Comparison of ENCODE assay signal across 9 cellular contexts in genomic region chr12:53481957-53482586, GRCh38. TPM values are rescaled to one million over a fixed set of nuclear protein-coding genes. Genes with fewer than 3 reads are reported as not detected.
DNase-seq lines count a peak whose midpoint lies in the region; ATAC-seq and TF ChIP-seq lines count a peak whose summit lies in the region.
"Had no signal": no experiment of that assay in that cellular context is flagged by ENCODE, and none has a peak within 500 bp of the region (broad histone marks: within the 10 kb centered on the region; RNA-seq: fewer than 3 reads in every experiment).

No MANE protein-coding gene starts in this region.

- H3K9ac ChIP-seq in PC-3 (ENCODE audit: low read length), result no peak overlapping the region

- H3K36me3 Mint-ChIP-seq in activated CD4-positive, alpha-beta memory T cell treated with anti-CD3 and anti-CD28 coated beads for 36 hours, result peaks cover 48% of the 10 kb centered on the region
- peaks cover 72% of the 10 kb centered on the region for H3K36me3 Mint-ChIP-seq in activated CD4-positive, alpha-beta memory T cell treated with anti-CD3 and anti-CD28 coated beads, Interleukin-2, amount 10 ng/mL, durations not matched to agents 7 days and 5 days (ENCODE audit: low read depth)
- peaks cover 43 to 47% of the 10 kb centered on the region in 2 donors for H3K36me3 Mint-ChIP-seq in stimulated activated naive B cell treated with anti-CD40 and anti-IgM and Interleukin-4, amounts not matched to agents 10 μg/mL and 1 μg/mL and 100 μg/mL, for 72 hours

- TF ChIP-seq CTCF in PC-3 (conservative IDR thresholded peaks at IDR 0.05; ENCODE audit: low read depth, low read length), result peak; percentile 33
- no peak for TF ChIP-seq CTCF in vagina (IDR thresholded peaks at IDR 0.05)

- H2AFZ ChIP-seq in PC-3 (ENCODE audit: low read length), result no peak overlapping the region

- peaks cover 59% of the 10 kb centered on the region for H3K36me3 ChIP-seq in PC-3 (ENCODE audit: low read depth, low read length)
- peaks cover 0 to 81% of the 10 kb centered on the region in 2 donors for H3K36me3 ChIP-seq in vagina

- ATAC-seq in PC-3, result peak; percentile 26
- ATAC-seq in stimulated activated naive B cell treated with anti-CD40 and anti-IgM and Interleukin-4, amounts not matched to agents 10 μg/mL and 1 μg/mL and 100 μg/mL, for 72 hours (replicated peaks), result peak; percentile 50 to 53

- TF ChIP-seq POLR2A in vagina (IDR thresholded peaks at IDR 0.05), result no peak

- H3F3A ChIP-seq in PC-3 (ENCODE audit: low read length, unreplicated experiment), result peaks cover 25% of the 10 kb centered on the region

- no peaks in the 10 kb centered on the region for H3K9me3 Mint-ChIP-seq in activated CD4-positive, alpha-beta memory T cell treated with anti-CD3 and anti-CD28 coated beads for 36 hours
- H3K9me3 Mint-ChIP-seq in activated CD4-positive, alpha-beta memory T cell treated with anti-CD3 and anti-CD28 coated beads, Interleukin-2, amount 10 ng/mL, durations not matched to agents 7 days and 5 days, result no peaks in the 10 kb centered on the region
- no peaks in the 10 kb centered on the region for H3K9me3 Mint-ChIP-seq in stimulated activated naive B cell treated with anti-CD40 and anti-IgM and Interleukin-4, amounts not matched to agents 10 μg/mL and 1 μg/mL and 100 μg/mL, for 72 hours

- H3K4me1 ChIP-seq in PC-3 (ENCODE audit: insufficient read depth, low read length), result no peaks in the 10 kb centered on the region
- peaks cover 38% of the 10 kb centered on the region for H3K4me1 ChIP-seq in vagina

- BruUV-seq in PC-3 (replicated peaks; lab: Mats Ljungman, UMichigan), result TSS peak; percentile 4

- peaks cover 18% of the 10 kb centered on the region for H3K4me1 Mint-ChIP-seq in activated CD4-positive, alpha-beta memory T cell treated with anti-CD3 and anti-CD28 coated beads for 36 hours (ENCODE audit: low read depth)
- H3K4me1 Mint-ChIP-seq in activated CD4-positive, alpha-beta memory T cell treated with anti-CD3 and anti-CD28 coated beads, Interleukin-2, amount 10 ng/mL, durations not matched to agents 7 days and 5 days, result peaks cover 19% of the 10 kb centered on the region
- peaks cover 12 to 25% of the 10 kb centered on the region in 2 donors for H3K4me1 Mint-ChIP-seq in stimulated activated naive B cell treated with anti-CD40 and anti-IgM and Interleukin-4, amounts not matched to agents 10 μg/mL and 1 μg/mL and 100 μg/mL, for 72 hours

- H4K20me1 ChIP-seq in PC-3 (ENCODE audit: low read length), result peaks cover 37% of the 10 kb centered on the region

- H3K4me3 Mint-ChIP-seq in activated CD4-positive, alpha-beta memory T cell treated with anti-CD3 and anti-CD28 coated beads for 36 hours, result no peak overlapping the region
- no peak overlapping the region for H3K4me3 Mint-ChIP-seq in activated CD4-positive, alpha-beta memory T cell treated with anti-CD3 and anti-CD28 coated beads, Interleukin-2, amount 10 ng/mL, durations not matched to agents 7 days and 5 days
- no peak overlapping the region for H3K4me3 Mint-ChIP-seq in stimulated activated naive B cell treated with anti-CD40 and anti-IgM and Interleukin-4, amounts not matched to agents 10 μg/mL and 1 μg/mL and 100 μg/mL, for 72 hours

- H3K27ac Mint-ChIP-seq in activated CD4-positive, alpha-beta memory T cell treated with anti-CD3 and anti-CD28 coated beads for 36 hours, result peak overlapping the region; percentile 11
- no peak overlapping the region for H3K27ac Mint-ChIP-seq in activated CD4-positive, alpha-beta memory T cell treated with anti-CD3 and anti-CD28 coated beads, Interleukin-2, amount 10 ng/mL, durations not matched to agents 7 days and 5 days
- H3K27ac Mint-ChIP-seq in stimulated activated naive B cell treated with anti-CD40 and anti-IgM and Interleukin-4, amounts not matched to agents 10 μg/mL and 1 μg/mL and 100 μg/mL, for 72 hours, result peak overlapping the region; percentile 86

- H3K4me3 ChIP-seq in PC-3 (ENCODE audit: low read length) (no peak overlapping the region), vagina (no peak overlapping the region)

- H3K9me3 ChIP-seq in PC-3 (ENCODE audit: low read length) (no peaks in the 10 kb centered on the region), vagina (no peaks in the 10 kb centered on the region)

- H3K79me2 ChIP-seq in PC-3 (ENCODE audit: low read length), result no peaks in the 10 kb centered on the region; the same call in 1 of the 2 replicates

- H3K4me2 ChIP-seq in PC-3 (ENCODE audit: low read length), result no peak overlapping the region

- CTCF ChIA-PET in activated CD4-positive, alpha-beta memory T cell treated with anti-CD3 and anti-CD28 coated beads for 36 hours (lab: Charles Lee), result interaction anchor here (0.7 to 2.9 kb wide), 7 partner anchors 10 to 130 kb away, joined by 3 to 9 read pairs (median 4); partner anchors contain the start of gene NPFF
- CTCF ChIA-PET in activated CD4-positive, alpha-beta memory T cell treated with anti-CD3 and anti-CD28 coated beads, Interleukin-2, amount 10 ng/mL, durations not matched to agents 7 days and 5 days (lab: Charles Lee), result interaction anchor here (0.6 to 2.2 kb wide), 8 partner anchors 9 to 172 kb away, joined by 3 to 13 read pairs (median 4); partner anchors contain the start of gene TARBP2
- CTCF ChIA-PET in PC-3 (lab: Charles Lee), result interaction anchor here (0.8 to 1.0 kb wide), 2 partner anchors 23 to 26 kb away, joined by 4 to 9 read pairs; no protein-coding TSS in a partner anchor

- POLR2A ChIA-PET in activated CD4-positive, alpha-beta memory T cell treated with anti-CD3 and anti-CD28 coated beads for 36 hours (lab: Charles Lee), result interaction anchor here (1.3 to 2.4 kb wide), 4 partner anchors 7 to 19 kb away, joined by 4 to 11 read pairs (median 6); partner anchors contain the start of genes MAP3K12 and TARBP2
- POLR2A ChIA-PET in activated CD4-positive, alpha-beta memory T cell treated with anti-CD3 and anti-CD28 coated beads, Interleukin-2, amount 10 ng/mL, durations not matched to agents 7 days and 5 days (lab: Charles Lee), result interaction anchor here (1.0 to 20.5 kb wide), 9 partner anchors 9 to 276 kb away, joined by 3 to 281 read pairs (median 6); partner anchors contain the start of genes MAP3K12, PFDN5 and TARBP2
- POLR2A ChIA-PET in PC-3 (lab: Charles Lee; ENCODE audit: unreplicated experiment), result no interaction called here

- H3K27ac ChIP-seq in PC-3 (ENCODE audit: low read length), result no peak overlapping the region
- H3K27ac ChIP-seq in epithelial cell of prostate, result peak overlapping the region; percentile 72
- no peak overlapping the region for H3K27ac ChIP-seq in vagina

- no peaks in the 10 kb centered on the region for H3K9me2 ChIP-seq in PC-3 (replicated peaks; ENCODE audit: low read length)

- H3K27me3 ChIP-seq in PC-3 (ENCODE audit: low read length), result no peaks in the 10 kb centered on the region
- no peaks in the 10 kb centered on the region for H3K27me3 ChIP-seq in vagina

- no peak for DNase-seq in activated CD4-positive, alpha-beta memory T cell treated with anti-CD3 and anti-CD28 coated beads for 36 hours
- DNase-seq in activated CD4-positive, alpha-beta memory T cell treated with anti-CD3 and anti-CD28 coated beads, Interleukin-2, amount 10 ng/mL, durations not matched to agents 7 days and 5 days, result no peak
- DNase-seq in PC-3 (peak; percentile 36), epithelial cell of prostate (ENCODE audit: low read depth, low spot score) (no peak), NCI-H1930 (lab: John Stamatoyannopoulos, UW) (no peak), vagina (ENCODE audit: extremely low spot score in 2 of 2) (no peak), head of caudate nucleus (no peak)
- no peak for DNase-seq in stimulated activated naive B cell treated with anti-CD40 and anti-IgM and Interleukin-4, amounts not matched to agents 10 μg/mL and 1 μg/mL and 100 μg/mL, for 72 hours
- DNase-seq: activated CD4-positive, alpha-beta T cell treated with anti-CD3 and anti-CD28 coated beads for 1 hour had no signal

- intact Hi-C loops in activated CD4-positive, alpha-beta memory T cell treated with anti-CD3 and anti-CD28 coated beads for 36 hours (cut with micrococcal nuclease), result no loop called here
- intact Hi-C loops in PC-3 (cut with micrococcal nuclease) (no loop called here), vagina (cut with DNase I) (no loop called here), head of caudate nucleus (cut with DNase I) (no loop called here)

- no peaks in the 10 kb centered on the region for H3K27me3 Mint-ChIP-seq in activated CD4-positive, alpha-beta memory T cell treated with anti-CD3 and anti-CD28 coated beads for 36 hours
- H3K27me3 Mint-ChIP-seq in activated CD4-positive, alpha-beta memory T cell treated with anti-CD3 and anti-CD28 coated beads, Interleukin-2, amount 10 ng/mL, durations not matched to agents 7 days and 5 days, result no peaks in the 10 kb centered on the region
- H3K27me3 Mint-ChIP-seq in stimulated activated naive B cell treated with anti-CD40 and anti-IgM and Interleukin-4, amounts not matched to agents 10 μg/mL and 1 μg/mL and 100 μg/mL, for 72 hours, result no peaks in the 10 kb centered on the region

RNA-seq across cellular contexts. Expression of gene MAP3K12, which starts 17.2 kb away (rescaled TPM):
- total RNA-seq in activated CD4-positive, alpha-beta memory T cell treated with anti-CD3 and anti-CD28 coated beads for 36 hours, result 10 to 100 TPM; 13.0 to 14.7 TPM
- total RNA-seq in activated CD4-positive, alpha-beta memory T cell treated with anti-CD3 and anti-CD28 coated beads, Interleukin-2, amount 10 ng/mL, durations not matched to agents 7 days and 5 days, result 10 to 100 TPM; 24.8 to 25.7 TPM
- total RNA-seq in PC-3 (2014; rRNA removed) (8.5 and 9.6 TPM in 2 replicates), vagina (21.9 TPM)

RNA-seq across cellular contexts. Expression of gene TARBP2, which starts 19.0 kb away (rescaled TPM):
- 10 to 100 TPM; 27.5 to 29.7 TPM for total RNA-seq in activated CD4-positive, alpha-beta memory T cell treated with anti-CD3 and anti-CD28 coated beads for 36 hours
- total RNA-seq in activated CD4-positive, alpha-beta memory T cell treated with anti-CD3 and anti-CD28 coated beads, Interleukin-2, amount 10 ng/mL, durations not matched to agents 7 days and 5 days, result 10 to 100 TPM; 24.5 to 28.0 TPM
- total RNA-seq in PC-3 (2014; rRNA removed), result 82.0 and 98.9 TPM in 2 replicates
- 17.7 TPM for total RNA-seq in vagina

RNA-seq across cellular contexts. Expression of gene NPFF, which starts 25.2 kb away (rescaled TPM):
- under 1 TPM in 1 of 2 experiments, not detected in 1; 0.58 TPM for total RNA-seq in activated CD4-positive, alpha-beta memory T cell treated with anti-CD3 and anti-CD28 coated beads for 36 hours
- not detected for total RNA-seq in activated CD4-positive, alpha-beta memory T cell treated with anti-CD3 and anti-CD28 coated beads, Interleukin-2, amount 10 ng/mL, durations not matched to agents 7 days and 5 days
- not detected in 2 replicates for total RNA-seq in PC-3 (2014; rRNA removed)
- not detected for total RNA-seq in vagina

RNA-seq across cellular contexts. Expression of gene PCBP2, which starts 30.2 kb away (rescaled TPM):
- 100 to 1,000 TPM; 897 to 926 TPM for total RNA-seq in activated CD4-positive, alpha-beta memory T cell treated with anti-CD3 and anti-CD28 coated beads for 36 hours
- total RNA-seq in activated CD4-positive, alpha-beta memory T cell treated with anti-CD3 and anti-CD28 coated beads, Interleukin-2, amount 10 ng/mL, durations not matched to agents 7 days and 5 days, result 100 to 1,000 TPM; 738 to 756 TPM
- total RNA-seq in PC-3 (2014; rRNA removed) (204 and 306 TPM in 2 replicates), vagina (488 TPM)

RNA-seq across cellular contexts. Expression of gene PRR13, which starts 40.5 kb away (rescaled TPM):
- 100 to 1,000 TPM; 218 to 221 TPM for total RNA-seq in activated CD4-positive, alpha-beta memory T cell treated with anti-CD3 and anti-CD28 coated beads for 36 hours
- total RNA-seq in activated CD4-positive, alpha-beta memory T cell treated with anti-CD3 and anti-CD28 coated beads, Interleukin-2, amount 10 ng/mL, durations not matched to agents 7 days and 5 days, result 100 to 1,000 TPM; 242 to 246 TPM
- 54.2 and 60.9 TPM in 2 replicates for total RNA-seq in PC-3 (2014; rRNA removed)
- 54.0 TPM for total RNA-seq in vagina
